Comparison of ENCODE assay signal across 1 cellular context in the genomic region with DNA sequence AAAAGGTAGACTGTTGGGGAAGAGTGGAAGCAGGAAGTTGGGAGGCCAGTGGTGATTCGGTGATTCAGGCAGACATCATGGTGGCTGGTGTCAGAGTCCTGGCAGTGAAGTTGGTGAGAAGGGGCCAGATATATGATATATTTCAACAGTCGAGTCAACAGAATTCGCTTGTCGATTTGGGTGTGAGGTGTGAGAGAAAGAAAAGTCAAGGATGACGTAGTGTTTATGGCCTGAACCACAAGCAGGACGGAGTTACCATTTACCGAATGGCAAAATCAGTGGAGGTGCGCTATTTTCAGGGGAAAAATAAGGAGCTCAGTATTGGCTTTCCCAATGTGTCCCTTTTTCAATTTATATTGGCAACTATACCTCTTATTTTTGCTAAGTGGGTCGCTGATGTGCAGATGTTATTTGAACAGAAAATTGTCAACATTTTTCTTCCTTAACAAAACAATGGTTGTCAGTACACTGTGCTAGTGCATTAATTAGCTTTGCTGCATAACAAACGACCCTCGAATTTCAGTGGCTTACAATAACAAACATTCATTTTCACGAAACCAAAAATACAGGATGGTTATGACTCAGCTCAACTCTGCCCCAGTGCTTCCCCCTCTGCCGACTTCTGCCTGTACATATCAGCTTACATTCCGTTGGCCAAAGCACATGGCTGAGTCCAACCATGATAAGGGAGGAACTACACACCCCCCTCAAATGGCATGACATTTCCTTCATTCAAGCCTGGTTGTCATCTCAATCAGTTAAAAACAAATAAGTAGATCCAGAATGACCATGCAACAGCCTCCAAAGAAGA.
A peak's percentile ranks its signal among the peaks of the same experiment; 100 is the strongest.
TF ChIP-seq lines count a peak whose summit lies in the region.

No MANE protein-coding gene starts in this region.

TF ChIP-seq in K562, 482 proteins besides CTCF, POLR2A, EP300 and RAD21 (continued from another document and continues in another):
- TF ChIP-seq, protein P1, sequence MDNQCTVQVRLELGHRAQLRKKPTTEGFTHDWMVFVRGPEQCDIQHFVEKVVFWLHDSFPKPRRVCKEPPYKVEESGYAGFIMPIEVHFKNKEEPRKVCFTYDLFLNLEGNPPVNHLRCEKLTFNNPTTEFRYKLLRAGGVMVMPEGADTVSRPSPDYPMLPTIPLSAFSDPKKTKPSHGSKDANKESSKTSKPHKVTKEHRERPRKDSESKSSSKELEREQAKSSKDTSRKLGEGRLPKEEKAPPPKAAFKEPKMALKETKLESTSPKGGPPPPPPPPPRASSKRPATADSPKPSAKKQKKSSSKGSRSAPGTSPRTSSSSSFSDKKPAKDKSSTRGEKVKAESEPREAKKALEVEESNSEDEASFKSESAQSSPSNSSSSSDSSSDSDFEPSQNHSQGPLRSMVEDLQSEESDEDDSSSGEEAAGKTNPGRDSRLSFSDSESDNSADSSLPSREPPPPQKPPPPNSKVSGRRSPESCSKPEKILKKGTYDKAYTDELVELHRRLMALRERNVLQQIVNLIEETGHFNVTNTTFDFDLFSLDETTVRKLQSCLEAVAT (IDR thresholded peaks at IDR 0.05), result no peak
- no peak for TF ChIP-seq ATF3 (IDR thresholded peaks at IDR 0.05)
- no peak for TF ChIP-seq ATF3 (CRISPR knock-in tag; conservative IDR thresholded peaks at IDR 0.05)
- TF ChIP-seq CCNT2 (IDR thresholded peaks at IDR 0.05; ENCODE audit: borderline replicate concordance, extremely low read depth, insufficient read length, low read depth, low read length), result no peak
- no peak for TF ChIP-seq ZNF41 (CRISPR knock-in tag; conservative IDR thresholded peaks at IDR 0.05)
- TF ChIP-seq ZNF764 (CRISPR knock-in tag; IDR thresholded peaks at IDR 0.05; ENCODE audit: low read depth), result no peak
- no peak for TF ChIP-seq ZNF589 (CRISPR knock-in tag; IDR thresholded peaks at IDR 0.05; ENCODE audit: low read depth)
- TF ChIP-seq RBM25 (IDR thresholded peaks at IDR 0.05; ENCODE audit: low read depth, low read length, severe bottlenecking), result peak; percentile 58
- no peak for TF ChIP-seq TARDBP (IDR thresholded peaks at IDR 0.05)
- TF ChIP-seq, protein P2, sequence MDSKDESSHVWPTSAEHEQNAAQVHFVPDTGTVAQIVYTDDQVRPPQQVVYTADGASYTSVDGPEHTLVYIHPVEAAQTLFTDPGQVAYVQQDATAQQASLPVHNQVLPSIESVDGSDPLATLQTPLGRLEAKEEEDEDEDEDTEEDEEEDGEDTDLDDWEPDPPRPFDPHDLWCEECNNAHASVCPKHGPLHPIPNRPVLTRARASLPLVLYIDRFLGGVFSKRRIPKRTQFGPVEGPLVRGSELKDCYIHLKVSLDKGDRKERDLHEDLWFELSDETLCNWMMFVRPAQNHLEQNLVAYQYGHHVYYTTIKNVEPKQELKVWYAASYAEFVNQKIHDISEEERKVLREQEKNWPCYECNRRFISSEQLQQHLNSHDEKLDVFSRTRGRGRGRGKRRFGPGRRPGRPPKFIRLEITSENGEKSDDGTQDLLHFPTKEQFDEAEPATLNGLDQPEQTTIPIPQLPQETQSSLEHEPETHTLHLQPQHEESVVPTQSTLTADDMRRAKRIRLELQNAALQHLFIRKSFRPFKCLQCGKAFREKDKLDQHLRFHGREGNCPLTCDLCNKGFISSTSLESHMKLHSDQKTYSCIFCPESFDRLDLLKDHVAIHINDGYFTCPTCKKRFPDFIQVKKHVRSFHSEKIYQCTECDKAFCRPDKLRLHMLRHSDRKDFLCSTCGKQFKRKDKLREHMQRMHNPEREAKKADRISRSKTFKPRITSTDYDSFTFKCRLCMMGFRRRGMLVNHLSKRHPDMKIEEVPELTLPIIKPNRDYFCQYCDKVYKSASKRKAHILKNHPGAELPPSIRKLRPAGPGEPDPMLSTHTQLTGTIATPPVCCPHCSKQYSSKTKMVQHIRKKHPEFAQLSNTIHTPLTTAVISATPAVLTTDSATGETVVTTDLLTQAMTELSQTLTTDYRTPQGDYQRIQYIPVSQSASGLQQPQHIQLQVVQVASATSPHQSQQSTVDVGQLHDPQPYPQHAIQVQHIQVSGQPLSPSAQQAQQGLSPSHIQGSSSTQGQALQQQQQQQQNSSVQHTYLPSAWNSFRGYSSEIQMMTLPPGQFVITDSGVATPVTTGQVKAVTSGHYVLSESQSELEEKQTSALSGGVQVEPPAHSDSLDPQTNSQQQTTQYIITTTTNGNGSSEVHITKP (IDR thresholded peaks at IDR 0.05; ENCODE audit: partially characterized antibody), result peak; percentile 46
- no peak for TF ChIP-seq KDM4B (IDR thresholded peaks at IDR 0.05; ENCODE audit: borderline replicate concordance in 2 of 2, low read depth in 1 of 2)
- TF ChIP-seq, protein P3, sequence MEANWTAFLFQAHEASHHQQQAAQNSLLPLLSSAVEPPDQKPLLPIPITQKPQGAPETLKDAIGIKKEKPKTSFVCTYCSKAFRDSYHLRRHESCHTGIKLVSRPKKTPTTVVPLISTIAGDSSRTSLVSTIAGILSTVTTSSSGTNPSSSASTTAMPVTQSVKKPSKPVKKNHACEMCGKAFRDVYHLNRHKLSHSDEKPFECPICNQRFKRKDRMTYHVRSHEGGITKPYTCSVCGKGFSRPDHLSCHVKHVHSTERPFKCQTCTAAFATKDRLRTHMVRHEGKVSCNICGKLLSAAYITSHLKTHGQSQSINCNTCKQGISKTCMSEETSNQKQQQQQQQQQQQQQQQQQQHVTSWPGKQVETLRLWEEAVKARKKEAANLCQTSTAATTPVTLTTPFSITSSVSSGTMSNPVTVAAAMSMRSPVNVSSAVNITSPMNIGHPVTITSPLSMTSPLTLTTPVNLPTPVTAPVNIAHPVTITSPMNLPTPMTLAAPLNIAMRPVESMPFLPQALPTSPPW (CRISPR knock-in tag; IDR thresholded peaks at IDR 0.05), result peak; percentile 58; the same call in 1 of the 2 replicates
- peak; percentile 12; the same call in 1 of the 2 replicates for TF ChIP-seq ZNF311 (CRISPR knock-in tag; IDR thresholded peaks at IDR 0.05)
- no peak for TF ChIP-seq USF1 (CRISPR knock-in tag; IDR thresholded peaks at IDR 0.05)
- 0 out of 2 replicates have a peak, but pooled peaks have one; percentile 24 for TF ChIP-seq EP400 (IDR thresholded peaks at IDR 0.05)
- TF ChIP-seq ILF3 (IDR thresholded peaks at IDR 0.05; ENCODE audit: borderline replicate concordance), result no peak
- 0 out of 4 replicates have a peak, but pooled peaks of 1 of the 2 experiments have one; percentile 33 for TF ChIP-seq TEAD1 (CRISPR knock-in tag; IDR thresholded peaks at IDR 0.05)
- peak in 1 of 2 experiments; percentile 40; a peak in 1 of 4 replicates for TF ChIP-seq TRIM24 (IDR thresholded peaks at IDR 0.05)
- no peak for TF ChIP-seq ZNF436 (CRISPR knock-in tag; IDR thresholded peaks at IDR 0.05)
- peak; percentile 29 for TF ChIP-seq NFE2 (IDR thresholded peaks at IDR 0.05; ENCODE audit: low read depth)
- 0 out of 2 replicates have a peak, but pooled peaks have one; percentile 25 for TF ChIP-seq MYC (IDR thresholded peaks at IDR 0.05; ENCODE audit: low read depth, low read length)
- no peak for TF ChIP-seq MYC (CRISPR knock-in tag; IDR thresholded peaks at IDR 0.05; ENCODE audit: borderline replicate concordance, low read depth)
- TF ChIP-seq ZKSCAN8 (CRISPR knock-in tag; IDR thresholded peaks at IDR 0.05), result peak; percentile 39; the same call in 1 of the 2 replicates
- TF ChIP-seq, protein P4, sequence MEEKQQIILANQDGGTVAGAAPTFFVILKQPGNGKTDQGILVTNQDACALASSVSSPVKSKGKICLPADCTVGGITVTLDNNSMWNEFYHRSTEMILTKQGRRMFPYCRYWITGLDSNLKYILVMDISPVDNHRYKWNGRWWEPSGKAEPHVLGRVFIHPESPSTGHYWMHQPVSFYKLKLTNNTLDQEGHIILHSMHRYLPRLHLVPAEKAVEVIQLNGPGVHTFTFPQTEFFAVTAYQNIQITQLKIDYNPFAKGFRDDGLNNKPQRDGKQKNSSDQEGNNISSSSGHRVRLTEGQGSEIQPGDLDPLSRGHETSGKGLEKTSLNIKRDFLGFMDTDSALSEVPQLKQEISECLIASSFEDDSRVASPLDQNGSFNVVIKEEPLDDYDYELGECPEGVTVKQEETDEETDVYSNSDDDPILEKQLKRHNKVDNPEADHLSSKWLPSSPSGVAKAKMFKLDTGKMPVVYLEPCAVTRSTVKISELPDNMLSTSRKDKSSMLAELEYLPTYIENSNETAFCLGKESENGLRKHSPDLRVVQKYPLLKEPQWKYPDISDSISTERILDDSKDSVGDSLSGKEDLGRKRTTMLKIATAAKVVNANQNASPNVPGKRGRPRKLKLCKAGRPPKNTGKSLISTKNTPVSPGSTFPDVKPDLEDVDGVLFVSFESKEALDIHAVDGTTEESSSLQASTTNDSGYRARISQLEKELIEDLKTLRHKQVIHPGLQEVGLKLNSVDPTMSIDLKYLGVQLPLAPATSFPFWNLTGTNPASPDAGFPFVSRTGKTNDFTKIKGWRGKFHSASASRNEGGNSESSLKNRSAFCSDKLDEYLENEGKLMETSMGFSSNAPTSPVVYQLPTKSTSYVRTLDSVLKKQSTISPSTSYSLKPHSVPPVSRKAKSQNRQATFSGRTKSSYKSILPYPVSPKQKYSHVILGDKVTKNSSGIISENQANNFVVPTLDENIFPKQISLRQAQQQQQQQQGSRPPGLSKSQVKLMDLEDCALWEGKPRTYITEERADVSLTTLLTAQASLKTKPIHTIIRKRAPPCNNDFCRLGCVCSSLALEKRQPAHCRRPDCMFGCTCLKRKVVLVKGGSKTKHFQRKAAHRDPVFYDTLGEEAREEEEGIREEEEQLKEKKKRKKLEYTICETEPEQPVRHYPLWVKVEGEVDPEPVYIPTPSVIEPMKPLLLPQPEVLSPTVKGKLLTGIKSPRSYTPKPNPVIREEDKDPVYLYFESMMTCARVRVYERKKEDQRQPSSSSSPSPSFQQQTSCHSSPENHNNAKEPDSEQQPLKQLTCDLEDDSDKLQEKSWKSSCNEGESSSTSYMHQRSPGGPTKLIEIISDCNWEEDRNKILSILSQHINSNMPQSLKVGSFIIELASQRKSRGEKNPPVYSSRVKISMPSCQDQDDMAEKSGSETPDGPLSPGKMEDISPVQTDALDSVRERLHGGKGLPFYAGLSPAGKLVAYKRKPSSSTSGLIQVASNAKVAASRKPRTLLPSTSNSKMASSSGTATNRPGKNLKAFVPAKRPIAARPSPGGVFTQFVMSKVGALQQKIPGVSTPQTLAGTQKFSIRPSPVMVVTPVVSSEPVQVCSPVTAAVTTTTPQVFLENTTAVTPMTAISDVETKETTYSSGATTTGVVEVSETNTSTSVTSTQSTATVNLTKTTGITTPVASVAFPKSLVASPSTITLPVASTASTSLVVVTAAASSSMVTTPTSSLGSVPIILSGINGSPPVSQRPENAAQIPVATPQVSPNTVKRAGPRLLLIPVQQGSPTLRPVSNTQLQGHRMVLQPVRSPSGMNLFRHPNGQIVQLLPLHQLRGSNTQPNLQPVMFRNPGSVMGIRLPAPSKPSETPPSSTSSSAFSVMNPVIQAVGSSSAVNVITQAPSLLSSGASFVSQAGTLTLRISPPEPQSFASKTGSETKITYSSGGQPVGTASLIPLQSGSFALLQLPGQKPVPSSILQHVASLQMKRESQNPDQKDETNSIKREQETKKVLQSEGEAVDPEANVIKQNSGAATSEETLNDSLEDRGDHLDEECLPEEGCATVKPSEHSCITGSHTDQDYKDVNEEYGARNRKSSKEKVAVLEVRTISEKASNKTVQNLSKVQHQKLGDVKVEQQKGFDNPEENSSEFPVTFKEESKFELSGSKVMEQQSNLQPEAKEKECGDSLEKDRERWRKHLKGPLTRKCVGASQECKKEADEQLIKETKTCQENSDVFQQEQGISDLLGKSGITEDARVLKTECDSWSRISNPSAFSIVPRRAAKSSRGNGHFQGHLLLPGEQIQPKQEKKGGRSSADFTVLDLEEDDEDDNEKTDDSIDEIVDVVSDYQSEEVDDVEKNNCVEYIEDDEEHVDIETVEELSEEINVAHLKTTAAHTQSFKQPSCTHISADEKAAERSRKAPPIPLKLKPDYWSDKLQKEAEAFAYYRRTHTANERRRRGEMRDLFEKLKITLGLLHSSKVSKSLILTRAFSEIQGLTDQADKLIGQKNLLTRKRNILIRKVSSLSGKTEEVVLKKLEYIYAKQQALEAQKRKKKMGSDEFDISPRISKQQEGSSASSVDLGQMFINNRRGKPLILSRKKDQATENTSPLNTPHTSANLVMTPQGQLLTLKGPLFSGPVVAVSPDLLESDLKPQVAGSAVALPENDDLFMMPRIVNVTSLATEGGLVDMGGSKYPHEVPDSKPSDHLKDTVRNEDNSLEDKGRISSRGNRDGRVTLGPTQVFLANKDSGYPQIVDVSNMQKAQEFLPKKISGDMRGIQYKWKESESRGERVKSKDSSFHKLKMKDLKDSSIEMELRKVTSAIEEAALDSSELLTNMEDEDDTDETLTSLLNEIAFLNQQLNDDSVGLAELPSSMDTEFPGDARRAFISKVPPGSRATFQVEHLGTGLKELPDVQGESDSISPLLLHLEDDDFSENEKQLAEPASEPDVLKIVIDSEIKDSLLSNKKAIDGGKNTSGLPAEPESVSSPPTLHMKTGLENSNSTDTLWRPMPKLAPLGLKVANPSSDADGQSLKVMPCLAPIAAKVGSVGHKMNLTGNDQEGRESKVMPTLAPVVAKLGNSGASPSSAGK (IDR thresholded peaks at IDR 0.05), result peak; percentile 53
